Comparison of ENCODE assay signal across 20 cellular contexts in genomic region chr16:57945740-57946138, GRCh38. TPM values are rescaled to one million over a fixed set of nuclear protein-coding genes. Genes with fewer than 3 reads are reported as not detected.
DNase-seq lines count a peak whose midpoint lies in the region; FAIRE-seq and TF ChIP-seq lines count a peak whose summit lies in the region.
"Had no signal": no experiment of that assay in that cellular context is flagged by ENCODE, and none has a peak within 500 bp of the region (broad histone marks: within the 10 kb centered on the region; RNA-seq: fewer than 3 reads in every experiment).

No MANE protein-coding gene starts in this region.

- no peaks in the 10 kb centered on the region for H3K79me2 ChIP-seq in H1 (ENCODE audit: control insufficient read depth in 1 of 2, insufficient read depth in 2 of 2, low read length in 2 of 2)

- H2AFZ ChIP-seq in H1 (ENCODE audit: low read length) = no peak overlapping the region

- no peak overlapping the region for H3K23ac ChIP-seq in H1 (ENCODE audit: insufficient read length)

- no peaks in the 10 kb centered on the region for H3K27me3 ChIP-seq in H1 (replicated peaks in 1 of 4; ENCODE audit: control insufficient read depth in 3 of 4, extremely low read depth in 1 of 4, insufficient read depth in 3 of 4, low read length in 3 of 4)

- H2BK15ac ChIP-seq in H1 (ENCODE audit: low read length) = no peak overlapping the region

- no peak overlapping the region for H4K8ac ChIP-seq in H1 (ENCODE audit: extremely low read depth, insufficient read depth, low read length)

- H2BK12ac ChIP-seq in H1 (ENCODE audit: low read depth, low read length) = no peak overlapping the region

- H3K9ac ChIP-seq in H1 (replicated peaks in 1 of 4; ENCODE audit: extremely low read depth in 1 of 4, low read depth in 3 of 4, low read length in 3 of 4) = no peak overlapping the region
- H3K9ac ChIP-seq: KMS-11 had no signal

- TF ChIP-seq EP300 in H1 (IDR thresholded peaks at IDR 0.05; ENCODE audit: borderline replicate concordance in 1 of 2, low read depth in 2 of 2, low read length in 2 of 2) = no peak

- H3K79me1 ChIP-seq in H1 (ENCODE audit: low read depth, low read length) = no peaks in the 10 kb centered on the region

- DNase-seq in SKM-1 treated with dmso at 0.1 percent for 144 hours (lab: John Stamatoyannopoulos, UW; ENCODE audit: unreplicated experiment) (peak; percentile 10), SKM-1 (lab: John Stamatoyannopoulos, UW; ENCODE audit: unreplicated experiment) (no peak), NB4 (ENCODE audit: low read depth) (peak; percentile 31), H1 (ENCODE audit: low read depth in 1 of 2, low spot score in 2 of 2) (no peak), retinal pigment epithelial cell (ENCODE audit: low read depth) (no peak), 8988T (no peak)
- no peak for DNase-seq in activated CD4-positive, alpha-beta T cell treated with anti-CD3 and anti-CD28 coated beads for 4 hours
- no peak for DNase-seq in stimulated activated CD4-positive, alpha-beta T cell treated with anti-CD3 and anti-CD28 coated beads, Interleukin-4, amount 100 ng/mL, for 4 hours
- DNase-seq: activated CD4-positive, alpha-beta memory T cell treated with anti-CD3 and anti-CD28 coated beads for 36 hours; activated naive CD4-positive, alpha-beta T cell treated with anti-CD3 and anti-CD28 coated beads, Interleukin-2, amount 50 U/mL, for 16 hours; activated T-cell treated with anti-CD3 and anti-CD28 coated beads, Interleukin-2, amount 50 U/mL, for 24 hours; hippocampal formation; natural killer cell; NCI-H1436 treated with DMSO at 0.1 percent for 48 hours; NCI-H446 treated with DMSO at 0.1 percent for 48 hours; stimulated activated naive CD4-positive, alpha-beta T cell treated with Interleukin-2 at 50 U/mL for 16 hours; T-helper 1 cell; transverse colon had no signal

- H3K4me3 ChIP-seq in NB4 (ENCODE audit: low read depth, low read length) (no peak overlapping the region), H1 (ENCODE audit: extremely low read depth in 1 of 4, insufficient read depth in 2 of 4, low read depth in 3 of 4, low read length in 4 of 4) (no peak overlapping the region), retinal pigment epithelial cell (ENCODE audit: low read length) (no peak overlapping the region)
- H3K4me3 ChIP-seq: transverse colon had no signal

- no peak overlapping the region for H3K4ac ChIP-seq in H1 (replicated peaks; ENCODE audit: insufficient read length, low read depth, low read length)

- TF ChIP-seq POLR2A in NB4 (IDR thresholded peaks at IDR 0.05; ENCODE audit: extremely low read depth, insufficient read length) (no peak), H1 (IDR thresholded peaks at IDR 0.05; ENCODE audit: control extremely low read depth in 1 of 2, low read depth in 2 of 2, low read length in 2 of 2) (no peak)

- H3K56ac ChIP-seq in H1 (replicated peaks; ENCODE audit: insufficient read length, low read depth, low read length) = no peak overlapping the region

- H3K9me3 ChIP-seq in H1 (ENCODE audit: insufficient read depth in 2 of 2, low read depth in 1 of 2, low read length in 1 of 2) = no peaks in the 10 kb centered on the region
- H3K9me3 ChIP-seq: transverse colon had no signal

- no peak overlapping the region for H3K14ac ChIP-seq in H1 (ENCODE audit: insufficient read length)

- no peak overlapping the region for H2BK120ac ChIP-seq in H1 (replicated peaks; ENCODE audit: low read depth, low read length)

- no peak overlapping the region for H2BK5ac ChIP-seq in H1 (ENCODE audit: low read depth, low read length)

- WGBS in H1 (ENCODE audit: extremely low coverage in 1 of 2, insufficient coverage in 1 of 2, insufficient read length in 1 of 2, insufficient replicate concordance in 2 of 2, low coverage in 1 of 2, low lambda C conversion rate in 2 of 2, missing lambda C conversion rate in 1 of 2), 2 experiments = 64% methylated on average over 7 of the region's 7 CpGs; no CpG with 5 or more reads in 1 of the 2 experiments

- H3K4me2 ChIP-seq in H1 (ENCODE audit: insufficient read depth in 1 of 2, low read depth in 2 of 2, low read length in 2 of 2) = no peak overlapping the region
- H3K4me2 ChIP-seq: KMS-11 had no signal

- H3K27ac ChIP-seq in H1 (ENCODE audit: low read depth, low read length) = no peak overlapping the region
- H3K27ac ChIP-seq: KMS-11, transverse colon had no signal

- H2AK5ac ChIP-seq in H1 (ENCODE audit: low read depth, low read length) = no peak overlapping the region

- CTCF ChIA-PET in H1 (lab: Charles Lee; ENCODE audit: partially characterized antibody) = interaction anchor here (0.8 to 5.2 kb wide), 19 partner anchors 8 to 154 kb away, joined by 3 to 28 read pairs (median 4); partner anchors contain the start of gene CNGB1

- TF ChIP-seq CTCF in NB4 (IDR thresholded peaks at IDR 0.05; ENCODE audit: low read depth, low read length) (no peak), H1 (IDR thresholded peaks at IDR 0.05; ENCODE audit: control extremely low read depth in 1 of 3, insufficient read depth in 1 of 3, low read depth in 1 of 3, low read length in 3 of 3) (peak; percentile 48 to 56 (median 48); a peak in 3 of 4 replicates), retinal pigment epithelial cell (conservative IDR thresholded peaks at IDR 0.05; ENCODE audit: low read depth, low read length) (peak; percentile 18)

- POLR2A ChIA-PET in H1 (lab: Charles Lee; ENCODE audit: partially characterized antibody) = interaction anchor here (1.2 to 1.4 kb wide), 2 partner anchors 9 to 25 kb away, joined by 3 read pairs; partner anchors contain the start of gene CNGB1

- H3K18ac ChIP-seq in H1 (ENCODE audit: extremely low read depth, low read length) = no peak overlapping the region

- no peaks in the 10 kb centered on the region; a peak in 1 of 7 replicates for H3K4me1 ChIP-seq in H1 (replicated peaks in 1 of 4; ENCODE audit: control insufficient read depth in 3 of 4, insufficient read depth in 4 of 4, low read length in 3 of 4)
- H3K4me1 ChIP-seq: transverse colon had no signal

- no peaks in the 10 kb centered on the region for H3K36me3 ChIP-seq in H1 (ENCODE audit: control insufficient read depth in 2 of 4, insufficient read depth in 4 of 4, low read length in 3 of 4)
- H3K36me3 ChIP-seq: transverse colon had no signal

- peak; percentile 17 to 39; a peak in 2 of 4 replicates for TF ChIP-seq RAD21 in H1 (IDR thresholded peaks at IDR 0.05 in 1 of 2, conservative IDR thresholded peaks at IDR 0.05 in 1 of 2; ENCODE audit: low read depth in 2 of 2, low read length in 2 of 2)

- H4K20me1 ChIP-seq in H1 (replicated peaks in 1 of 2; ENCODE audit: control insufficient read depth in 1 of 2, insufficient read depth in 2 of 2, low read length in 2 of 2) = no peaks in the 10 kb centered on the region

- no peaks in the 10 kb centered on the region for H3K23me2 ChIP-seq in H1 (ENCODE audit: low read depth, low read length)

- H4K91ac ChIP-seq in H1 (replicated peaks; ENCODE audit: insufficient read length, low read length) = no peak overlapping the region

- no peak for FAIRE-seq in H1 (lab: Jason Lieb, UNC)

- no peak overlapping the region for H4K5ac ChIP-seq in H1 (ENCODE audit: insufficient read length, low read depth, low read length)

- H2BK20ac ChIP-seq in H1 (ENCODE audit: low read length) = no peak overlapping the region

TF ChIP-seq in H1, 55 proteins besides CTCF, POLR2A, EP300 and RAD21:
- TF ChIP-seq SIRT6 (IDR thresholded peaks at IDR 0.05; ENCODE audit: low read length) = no peak
- peak; percentile 80 for TF ChIP-seq CEBPB (IDR thresholded peaks at IDR 0.05; ENCODE audit: low read depth, low read length)
- no peak for TF ChIP-seq SIN3A (conservative IDR thresholded peaks at IDR 0.05 in 1 of 2, IDR thresholded peaks at IDR 0.05 in 1 of 2; ENCODE audit: low read depth in 1 of 2, low read length in 2 of 2)
- TF ChIP-seq YY1 (IDR thresholded peaks at IDR 0.05; ENCODE audit: low read depth, low read length) = no peak
- TF ChIP-seq CBX8 (IDR thresholded peaks at IDR 0.05; ENCODE audit: borderline replicate concordance, low read depth, low read length) = no peak
- no peak for TF ChIP-seq CHD2 (IDR thresholded peaks at IDR 0.05; ENCODE audit: low read length)
- TF ChIP-seq JUND (IDR thresholded peaks at IDR 0.05; ENCODE audit: low read length) = no peak

RNA-seq across cellular contexts. Expression of gene CNGB1, which starts 25.2 kb away (rescaled TPM):
- not detected in 2 replicates for total RNA-seq in H1 (2021; fragmentation: NEBNext Ultra II Directional; extraction: Animal tissue kit (Norgen Biotek cat#: 25700))
- polyA plus RNA-seq in H1 (2011; rRNA removed) = not detected in 2 replicates
- polyA plus RNA-seq in H1 (2011; cell fraction: cytosol; rRNA removed) = 0.09 TPM
- 0.03 TPM for polyA plus RNA-seq in H1 (2011; cell fraction: nucleus; rRNA removed)
- not detected in 4 replicates for polyA plus RNA-seq in H1 (2012, experiment 1 of 2)
- polyA plus RNA-seq in H1 (2012, experiment 2 of 2) = not detected
- under 0.01 TPM for polyA plus RNA-seq in H1 (2013, experiment 1 of 2)
- polyA plus RNA-seq in H1 (2013, experiment 2 of 2) = 0.02 TPM
- polyA minus RNA-seq in H1 (2011; rRNA and poly(A)+ RNA removed) = not detected in 2 replicates
- polyA minus RNA-seq in H1 (2011; cell fraction: cytosol; rRNA and poly(A)+ RNA removed) = not detected
- polyA minus RNA-seq in H1 (2011; cell fraction: nucleus; rRNA and poly(A)+ RNA removed) = not detected
- total RNA-seq: activated CD4-positive, alpha-beta memory T cell treated with anti-CD3 and anti-CD28 coated beads for 36 hours; kidney epithelial cell; natural killer cell had no signal

RNA-seq across cellular contexts. Expression of gene ZNF319, which starts 54.7 kb away (rescaled TPM):
- 5.0 and 5.5 TPM in 2 replicates for total RNA-seq in H1 (2021; fragmentation: NEBNext Ultra II Directional; extraction: Animal tissue kit (Norgen Biotek cat#: 25700))
- 3.3 and 5.5 TPM in 2 replicates for polyA plus RNA-seq in H1 (2011; rRNA removed)
- polyA plus RNA-seq in H1 (2011; cell fraction: cytosol; rRNA removed) = 3.2 TPM
- 6.8 TPM for polyA plus RNA-seq in H1 (2011; cell fraction: nucleus; rRNA removed)
- polyA plus RNA-seq in H1 (2012, experiment 1 of 2) = 2.8 to 3.7 TPM (median 3.5 TPM) in 4 replicates
- polyA plus RNA-seq in H1 (2012, experiment 2 of 2) = 3.1 TPM
- 4.2 TPM for polyA plus RNA-seq in H1 (2013, experiment 1 of 2)
- polyA plus RNA-seq in H1 (2013, experiment 2 of 2) = 4.9 TPM
- polyA minus RNA-seq in H1 (2011; rRNA and poly(A)+ RNA removed) = 5.2 and 6.1 TPM in 2 replicates
- polyA minus RNA-seq in H1 (2011; cell fraction: cytosol; rRNA and poly(A)+ RNA removed) = 5.2 TPM
- polyA minus RNA-seq in H1 (2011; cell fraction: nucleus; rRNA and poly(A)+ RNA removed) = 6.0 TPM

RNA-seq across cellular contexts. Expression of gene USB1, which starts 55.5 kb away (rescaled TPM):
- 65.4 and 72.9 TPM in 2 replicates for total RNA-seq in H1 (2021; fragmentation: NEBNext Ultra II Directional; extraction: Animal tissue kit (Norgen Biotek cat#: 25700))
- polyA plus RNA-seq in H1 (2011; rRNA removed) = 75.9 and 81.0 TPM in 2 replicates
- 70.6 TPM for polyA plus RNA-seq in H1 (2011; cell fraction: cytosol; rRNA removed)
- polyA plus RNA-seq in H1 (2011; cell fraction: nucleus; rRNA removed) = 50.0 TPM
- 66.1 to 74.2 TPM (median 69.6 TPM) in 4 replicates for polyA plus RNA-seq in H1 (2012, experiment 1 of 2)
- polyA plus RNA-seq in H1 (2012, experiment 2 of 2) = 55.9 TPM
- 47.0 TPM for polyA plus RNA-seq in H1 (2013, experiment 1 of 2)
- polyA plus RNA-seq in H1 (2013, experiment 2 of 2) = 48.2 TPM
- 59.7 and 77.6 TPM in 2 replicates for polyA minus RNA-seq in H1 (2011; rRNA and poly(A)+ RNA removed)
- polyA minus RNA-seq in H1 (2011; cell fraction: cytosol; rRNA and poly(A)+ RNA removed) = 85.1 TPM
- polyA minus RNA-seq in H1 (2011; cell fraction: nucleus; rRNA and poly(A)+ RNA removed) = 41.5 TPM

Comparison
In these comparisons a context has a peak if more than half of its experiments do, and no peak if none do; other contexts are left out.
1. DNase-seq: peak in SKM-1 treated with dmso at 0.1 percent for 144 hours (single experiment) and NB4 (single experiment); none in SKM-1 (single experiment), H1 (0 of 2), retinal pigment epithelial cell (single experiment), 8988T (single experiment), activated CD4-positive, alpha-beta T cell treated with anti-CD3 and anti-CD28 coated beads for 4 hours (0 of 2) and stimulated activated CD4-positive, alpha-beta T cell treated with anti-CD3 and anti-CD28 coated beads, Interleukin-4, amount 100 ng/mL, for 4 hours (0 of 2).